13 cellular contexts compared by ENCODE assay signal in genomic region chr10:103527476-103527875, GRCh38. TPM values are rescaled to one million over a fixed set of nuclear protein-coding genes. Genes with fewer than 3 reads are reported as not detected.
A peak's percentile ranks its signal among the peaks of the same experiment; 100 is the strongest.
DNase-seq lines count a peak whose midpoint lies in the region; FAIRE-seq and TF ChIP-seq lines count a peak whose summit lies in the region.
"Not testable (repeated sequence)": the region's sequence is repeated elsewhere in the genome, so short reads cannot be mapped to it uniquely, and the experiment has no call there.
"Had no signal": no experiment of that assay in that cellular context is flagged by ENCODE, and none has a peak within 500 bp of the region (broad histone marks: within the 10 kb centered on the region; RNA-seq: fewer than 3 reads in every experiment).

No MANE protein-coding gene starts in this region.

- not testable (repeated sequence) for H2AFZ ChIP-seq in GM23248

- not testable (repeated sequence) for H3K4me2 ChIP-seq in GM23248 (ENCODE audit: unreplicated experiment)

- not testable (repeated sequence) for H3K36me3 ChIP-seq in GM23248 (ENCODE audit: low read depth); HUES48 (ENCODE audit: control insufficient read depth, insufficient read depth, low read length); kidney epithelial cell (ENCODE audit: control insufficient read depth, insufficient read depth, low read length)

- not testable (repeated sequence) for H3K4me1 ChIP-seq in GM23248 (ENCODE audit: insufficient read depth); HUES48 (ENCODE audit: control insufficient read depth, insufficient read depth, low read length)

- in situ Hi-C loops in GM23248 (cut with MboI): not testable (repeated sequence)

- POLR2A ChIA-PET in AG04449 (lab: Yijun Ruan, JAX): not testable (repeated sequence)

- not testable (repeated sequence) for H3K27ac ChIP-seq in GM23248
- peak overlapping the region; percentile 40 for H3K27ac ChIP-seq in HUES48 (ENCODE audit: low read depth, low read length)

- not testable (repeated sequence) for TF ChIP-seq CTCF in AG04449 (IDR thresholded peaks at IDR 0.05; ENCODE audit: insufficient read depth, low read length, missing control alignments); epithelial cell of proximal tubule (conservative IDR thresholded peaks at IDR 0.05; ENCODE audit: low read depth, low read length); kidney epithelial cell (IDR thresholded peaks at IDR 0.05; ENCODE audit: insufficient read depth, low read length, poor library complexity, severe bottlenecking); retinal pigment epithelial cell (conservative IDR thresholded peaks at IDR 0.05; ENCODE audit: low read depth, low read length)

- H3F3A ChIP-seq in GM23248 (ENCODE audit: insufficient read depth): not testable (repeated sequence)

- H3K27me3 ChIP-seq in GM23248 (replicated peaks; ENCODE audit: insufficient read depth): peaks cover 42% of the 10 kb centered on the region
- H3K27me3 ChIP-seq in HUES48 (ENCODE audit: control insufficient read depth, insufficient read depth, low read length); kidney epithelial cell (ENCODE audit: control insufficient read depth, insufficient read depth, low read length): not testable (repeated sequence)

- CTCF ChIA-PET in AG04449 (lab: Yijun Ruan, JAX): not testable (repeated sequence)

- WGBS in GM23248 (ENCODE audit: low coverage in 1 of 2, low lambda C conversion rate in 2 of 2, missing lambda C conversion rate in 2 of 2), 2 experiments: 9 to 14% methylated on average over 2 of the region's 2 CpGs

- H3K9me2 ChIP-seq in GM23248 (ENCODE audit: insufficient read depth): not testable (repeated sequence)

- peak; percentile 7 for DNase-seq in AG04449 (ENCODE audit: low read depth, low spot score)
- DNase-seq in GM23248: peak; percentile 36
- peak; percentile 88 for DNase-seq in RCC 7860 (ENCODE audit: low spot score)
- DNase-seq in amniotic epithelial cell (ENCODE audit: low read depth): peak; percentile 50
- peak; percentile 42 for DNase-seq in epithelial cell of proximal tubule (ENCODE audit: low read depth)
- DNase-seq in kidney epithelial cell (ENCODE audit: low read depth): peak; percentile 43
- peak; percentile 2 for DNase-seq in retinal pigment epithelial cell (ENCODE audit: low read depth)

- not testable (repeated sequence) for H4K20me1 ChIP-seq in GM23248 (ENCODE audit: insufficient read depth)

- not testable (repeated sequence) for H3K4me3 ChIP-seq in AG04449 (ENCODE audit: low read depth, low read length); GM23248; HUES48 (ENCODE audit: low read depth, low read length); epithelial cell of proximal tubule (ENCODE audit: low read depth, low read length); kidney epithelial cell (ENCODE audit: low read depth, low read length); retinal pigment epithelial cell (ENCODE audit: low read length)

- not testable (repeated sequence) for H3K9ac ChIP-seq in GM23248; HUES48 (ENCODE audit: low read depth, low read length)

- peak; percentile 68 for FAIRE-seq in RCC 7860 (lab: Jason Lieb, UNC)

- not testable (repeated sequence) for H3K79me2 ChIP-seq in GM23248 (ENCODE audit: insufficient read depth)

- H3K9me3 ChIP-seq in GM23248 (ENCODE audit: low read depth): not testable (repeated sequence)
- peaks cover 14% of the 10 kb centered on the region for H3K9me3 ChIP-seq in HUES48 (ENCODE audit: control insufficient read depth, insufficient read depth, low read length)

RNA-seq across cellular contexts. Expression of gene NEURL1, which starts 34.0 kb away (rescaled TPM):
- 0.63 and 1.1 TPM in 2 replicates for total RNA-seq in GM23248 (2014; rRNA removed; shearing (Covaris generic))
- polyA plus RNA-seq in GM23248 (2016; fragmentation: Nextera tagmentation; extraction: Ambion mirVana): 1.5 TPM in 2 replicates
- total RNA-seq in epithelial cell of proximal tubule (0.14 and 1.3 TPM in 2 replicates), kidney epithelial cell (1.3 and 2.1 TPM in 2 replicates)

RNA-seq across cellular contexts. Expression of gene CALHM3, which starts 48.4 kb away (rescaled TPM):
- total RNA-seq in GM23248 (2014; rRNA removed; shearing (Covaris generic)): not detected in 2 replicates
- not detected in 2 replicates for polyA plus RNA-seq in GM23248 (2016; fragmentation: Nextera tagmentation; extraction: Ambion mirVana)
- total RNA-seq in epithelial cell of proximal tubule: not detected in 2 replicates
- not detected in 2 replicates for total RNA-seq in kidney epithelial cell
- total RNA-seq: activated T-cell treated with anti-CD3 and anti-CD28 coated beads, Interleukin-2, amount 50 U/mL, for 4 hours; CD4-positive, CD25-positive, alpha-beta regulatory T cell; dermis microvascular lymphatic vessel endothelial cell; sciatic nerve; transverse colon had no signal
- polyA plus RNA-seq: CD4-positive, CD25-positive, alpha-beta regulatory T cell had no signal

Comparison
In these comparisons a context has a peak if more than half of its experiments do, and no peak if none do; other contexts are left out.
1. DNase-seq: peak in every context shown above with its lines; median percentile 88 in RCC 7860; 50 in amniotic epithelial cell; 43 in kidney epithelial cell; 42 in epithelial cell of proximal tubule; 36 in GM23248; 7 in AG04449; 2 in retinal pigment epithelial cell.